In the genomic region with DNA sequence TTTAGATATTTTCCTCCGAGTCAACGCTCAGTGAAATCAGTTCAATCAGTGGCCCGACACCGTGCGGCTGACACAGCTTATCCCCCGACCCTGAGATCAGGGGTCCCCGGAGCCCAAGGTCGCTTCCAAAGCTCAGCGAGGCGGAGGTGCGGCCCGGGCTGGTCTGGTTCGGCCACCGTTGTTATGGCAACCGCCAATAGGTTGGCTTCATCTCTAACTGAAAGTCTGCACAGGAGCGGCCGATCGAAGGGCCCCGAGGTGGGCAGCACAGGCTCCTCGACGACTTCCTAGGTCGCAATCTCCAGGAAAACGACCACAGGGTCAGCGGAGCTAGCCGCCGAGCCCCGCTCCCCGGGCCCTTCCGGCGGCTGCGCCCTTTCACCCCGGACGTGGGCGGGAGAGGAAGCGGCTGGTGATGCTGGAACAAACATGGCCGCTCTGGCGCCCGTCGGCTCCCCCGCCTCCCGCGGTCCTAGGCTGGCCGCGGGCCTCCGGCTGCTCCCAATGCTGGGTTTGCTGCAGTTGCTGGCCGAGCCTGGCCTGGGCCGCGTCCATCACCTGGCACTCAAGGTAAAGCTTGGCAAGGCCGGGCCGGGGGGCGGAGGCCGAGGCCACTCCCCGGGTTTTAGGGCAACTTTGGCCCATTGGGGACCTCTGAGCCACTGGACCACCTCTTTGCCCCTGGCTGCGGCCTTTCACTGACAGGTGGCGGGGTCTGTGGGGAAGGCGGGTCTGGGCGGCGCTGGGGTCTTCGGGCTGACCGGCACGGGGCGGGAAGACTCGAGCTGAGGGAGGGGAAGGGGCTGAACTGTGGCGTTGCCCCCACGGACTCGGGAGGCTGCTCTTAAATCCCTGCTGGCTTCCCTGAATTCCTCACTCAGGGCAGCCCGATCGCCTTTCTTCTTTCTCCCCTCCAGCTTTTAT, we compare ENCODE assay signal across 1 cellular context.
TF ChIP-seq lines count a peak whose summit lies in the region.

TSS of gene GPR107 (plus strand) at position 403 of the 924 bp plus-strand sequence. CDS start at position 430, 27 bp downstream.

TF ChIP-seq in HepG2, 621 proteins besides CTCF, POLR2A, EP300 and RAD21 (continued from another document and continues in another):
- TF ChIP-seq, protein P1, sequence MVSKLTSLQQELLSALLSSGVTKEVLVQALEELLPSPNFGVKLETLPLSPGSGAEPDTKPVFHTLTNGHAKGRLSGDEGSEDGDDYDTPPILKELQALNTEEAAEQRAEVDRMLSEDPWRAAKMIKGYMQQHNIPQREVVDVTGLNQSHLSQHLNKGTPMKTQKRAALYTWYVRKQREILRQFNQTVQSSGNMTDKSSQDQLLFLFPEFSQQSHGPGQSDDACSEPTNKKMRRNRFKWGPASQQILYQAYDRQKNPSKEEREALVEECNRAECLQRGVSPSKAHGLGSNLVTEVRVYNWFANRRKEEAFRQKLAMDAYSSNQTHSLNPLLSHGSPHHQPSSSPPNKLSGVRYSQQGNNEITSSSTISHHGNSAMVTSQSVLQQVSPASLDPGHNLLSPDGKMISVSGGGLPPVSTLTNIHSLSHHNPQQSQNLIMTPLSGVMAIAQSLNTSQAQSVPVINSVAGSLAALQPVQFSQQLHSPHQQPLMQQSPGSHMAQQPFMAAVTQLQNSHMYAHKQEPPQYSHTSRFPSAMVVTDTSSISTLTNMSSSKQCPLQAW (CRISPR knock-in tag; IDR thresholded peaks at IDR 0.05), result peak; percentile 47; the same call in 1 of the 2 replicates
- TF ChIP-seq PRDM4 (CRISPR knock-in tag; IDR thresholded peaks at IDR 0.05; ENCODE audit: borderline replicate concordance), result peak; percentile 88; the same call in 1 of the 2 replicates
- no peak for TF ChIP-seq SETDB1 (CRISPR knock-in tag; IDR thresholded peaks at IDR 0.05; ENCODE audit: borderline replicate concordance)
- TF ChIP-seq DRAP1 (CRISPR knock-in tag; IDR thresholded peaks at IDR 0.05), result no peak
- TF ChIP-seq TCF7L2 (IDR thresholded peaks at IDR 0.05; ENCODE audit: low read depth, low read length), result no peak
- TF ChIP-seq ZFYVE20 (CRISPR knock-in tag; IDR thresholded peaks at IDR 0.05; ENCODE audit: borderline replicate concordance, low read depth), result no peak
- TF ChIP-seq ZNF607 (CRISPR knock-in tag; IDR thresholded peaks at IDR 0.05; ENCODE audit: borderline replicate concordance), result no peak
- TF ChIP-seq KLF16 (CRISPR knock-in tag; IDR thresholded peaks at IDR 0.05), result peak in 1 of 2 experiments; percentile 43; a peak in 1 of 4 replicates
- TF ChIP-seq PRPF4 (IDR thresholded peaks at IDR 0.05; ENCODE audit: low read depth, low read length, poor library complexity, severe bottlenecking), result no peak
- no peak for TF ChIP-seq ZNF260 (CRISPR knock-in tag; IDR thresholded peaks at IDR 0.05; ENCODE audit: borderline replicate concordance, low read depth)
- TF ChIP-seq DNMT3B (CRISPR knock-in tag; conservative IDR thresholded peaks at IDR 0.05), result no peak
- TF ChIP-seq, protein P2, sequence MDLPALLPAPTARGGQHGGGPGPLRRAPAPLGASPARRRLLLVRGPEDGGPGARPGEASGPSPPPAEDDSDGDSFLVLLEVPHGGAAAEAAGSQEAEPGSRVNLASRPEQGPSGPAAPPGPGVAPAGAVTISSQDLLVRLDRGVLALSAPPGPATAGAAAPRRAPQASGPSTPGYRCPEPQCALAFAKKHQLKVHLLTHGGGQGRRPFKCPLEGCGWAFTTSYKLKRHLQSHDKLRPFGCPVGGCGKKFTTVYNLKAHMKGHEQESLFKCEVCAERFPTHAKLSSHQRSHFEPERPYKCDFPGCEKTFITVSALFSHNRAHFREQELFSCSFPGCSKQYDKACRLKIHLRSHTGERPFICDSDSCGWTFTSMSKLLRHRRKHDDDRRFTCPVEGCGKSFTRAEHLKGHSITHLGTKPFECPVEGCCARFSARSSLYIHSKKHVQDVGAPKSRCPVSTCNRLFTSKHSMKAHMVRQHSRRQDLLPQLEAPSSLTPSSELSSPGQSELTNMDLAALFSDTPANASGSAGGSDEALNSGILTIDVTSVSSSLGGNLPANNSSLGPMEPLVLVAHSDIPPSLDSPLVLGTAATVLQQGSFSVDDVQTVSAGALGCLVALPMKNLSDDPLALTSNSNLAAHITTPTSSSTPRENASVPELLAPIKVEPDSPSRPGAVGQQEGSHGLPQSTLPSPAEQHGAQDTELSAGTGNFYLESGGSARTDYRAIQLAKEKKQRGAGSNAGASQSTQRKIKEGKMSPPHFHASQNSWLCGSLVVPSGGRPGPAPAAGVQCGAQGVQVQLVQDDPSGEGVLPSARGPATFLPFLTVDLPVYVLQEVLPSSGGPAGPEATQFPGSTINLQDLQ (CRISPR knock-in tag; IDR thresholded peaks at IDR 0.05), result no peak
- TF ChIP-seq, protein P3, sequence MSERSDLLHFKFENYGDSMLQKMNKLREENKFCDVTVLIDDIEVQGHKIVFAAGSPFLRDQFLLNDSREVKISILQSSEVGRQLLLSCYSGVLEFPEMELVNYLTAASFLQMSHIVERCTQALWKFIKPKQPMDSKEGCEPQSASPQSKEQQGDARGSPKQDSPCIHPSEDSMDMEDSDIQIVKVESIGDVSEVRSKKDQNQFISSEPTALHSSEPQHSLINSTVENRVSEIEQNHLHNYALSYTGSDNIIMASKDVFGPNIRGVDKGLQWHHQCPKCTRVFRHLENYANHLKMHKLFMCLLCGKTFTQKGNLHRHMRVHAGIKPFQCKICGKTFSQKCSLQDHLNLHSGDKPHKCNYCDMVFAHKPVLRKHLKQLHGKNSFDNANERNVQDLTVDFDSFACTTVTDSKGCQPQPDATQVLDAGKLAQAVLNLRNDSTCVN (CRISPR knock-in tag; IDR thresholded peaks at IDR 0.05; ENCODE audit: borderline replicate concordance), result no peak
- TF ChIP-seq ATF7 (IDR thresholded peaks at IDR 0.05), result no peak
- no peak for TF ChIP-seq ATF7 (CRISPR knock-in tag; IDR thresholded peaks at IDR 0.05)
- no peak for TF ChIP-seq ZNF282 (IDR thresholded peaks at IDR 0.05; ENCODE audit: partially characterized antibody)
- TF ChIP-seq ZNF776 (CRISPR knock-in tag; IDR thresholded peaks at IDR 0.05), result peak; percentile 52
- peak; percentile 66; the same call in 1 of the 2 replicates for TF ChIP-seq BRD4 (CRISPR knock-in tag; IDR thresholded peaks at IDR 0.05)
- 0 out of 2 replicates have a peak, but pooled peaks have one; percentile 65 for TF ChIP-seq HIVEP1 (CRISPR knock-in tag; IDR thresholded peaks at IDR 0.05)
- no peak for TF ChIP-seq SIX1 (CRISPR knock-in tag; IDR thresholded peaks at IDR 0.05; ENCODE audit: borderline replicate concordance)
- no peak for TF ChIP-seq TCF7 (IDR thresholded peaks at IDR 0.05; ENCODE audit: low read depth)
- 0 out of 2 replicates have a peak, but pooled peaks have one; percentile 57 for TF ChIP-seq ZNF17 (CRISPR knock-in tag; IDR thresholded peaks at IDR 0.05)
- TF ChIP-seq CHD2 (IDR thresholded peaks at IDR 0.05; ENCODE audit: low read depth, low read length), result no peak
- peak; percentile 20; the same call in 1 of the 2 replicates for TF ChIP-seq PITX1 (CRISPR knock-in tag; IDR thresholded peaks at IDR 0.05)
- peak; percentile 69 for TF ChIP-seq SRSF1 (optimal IDR thresholded peaks at IDR 0.05; ENCODE audit: low read depth, low read length)
- TF ChIP-seq, protein P4, sequence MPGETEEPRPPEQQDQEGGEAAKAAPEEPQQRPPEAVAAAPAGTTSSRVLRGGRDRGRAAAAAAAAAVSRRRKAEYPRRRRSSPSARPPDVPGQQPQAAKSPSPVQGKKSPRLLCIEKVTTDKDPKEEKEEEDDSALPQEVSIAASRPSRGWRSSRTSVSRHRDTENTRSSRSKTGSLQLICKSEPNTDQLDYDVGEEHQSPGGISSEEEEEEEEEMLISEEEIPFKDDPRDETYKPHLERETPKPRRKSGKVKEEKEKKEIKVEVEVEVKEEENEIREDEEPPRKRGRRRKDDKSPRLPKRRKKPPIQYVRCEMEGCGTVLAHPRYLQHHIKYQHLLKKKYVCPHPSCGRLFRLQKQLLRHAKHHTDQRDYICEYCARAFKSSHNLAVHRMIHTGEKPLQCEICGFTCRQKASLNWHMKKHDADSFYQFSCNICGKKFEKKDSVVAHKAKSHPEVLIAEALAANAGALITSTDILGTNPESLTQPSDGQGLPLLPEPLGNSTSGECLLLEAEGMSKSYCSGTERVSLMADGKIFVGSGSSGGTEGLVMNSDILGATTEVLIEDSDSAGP (CRISPR knock-in tag; IDR thresholded peaks at IDR 0.05; ENCODE audit: borderline replicate concordance), result peak; percentile 85
- TF ChIP-seq, protein P5, sequence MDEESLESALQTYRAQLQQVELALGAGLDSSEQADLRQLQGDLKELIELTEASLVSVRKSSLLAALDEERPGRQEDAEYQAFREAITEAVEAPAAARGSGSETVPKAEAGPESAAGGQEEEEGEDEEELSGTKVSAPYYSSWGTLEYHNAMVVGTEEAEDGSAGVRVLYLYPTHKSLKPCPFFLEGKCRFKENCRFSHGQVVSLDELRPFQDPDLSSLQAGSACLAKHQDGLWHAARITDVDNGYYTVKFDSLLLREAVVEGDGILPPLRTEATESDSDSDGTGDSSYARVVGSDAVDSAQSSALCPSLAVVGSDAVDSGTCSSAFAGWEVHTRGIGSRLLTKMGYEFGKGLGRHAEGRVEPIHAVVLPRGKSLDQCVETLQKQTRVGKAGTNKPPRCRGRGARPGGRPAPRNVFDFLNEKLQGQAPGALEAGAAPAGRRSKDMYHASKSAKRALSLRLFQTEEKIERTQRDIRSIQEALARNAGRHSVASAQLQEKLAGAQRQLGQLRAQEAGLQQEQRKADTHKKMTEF (CRISPR knock-in tag; IDR thresholded peaks at IDR 0.05), result peak; percentile 67; the same call in 1 of the 2 replicates
- no peak for TF ChIP-seq MIXL1 (CRISPR knock-in tag; IDR thresholded peaks at IDR 0.05)
- TF ChIP-seq SAP130 (CRISPR knock-in tag; IDR thresholded peaks at IDR 0.05; ENCODE audit: low read depth), result peak; percentile 85
- TF ChIP-seq ZNF326 (CRISPR knock-in tag; IDR thresholded peaks at IDR 0.05; ENCODE audit: borderline replicate concordance), result no peak
- no peak for TF ChIP-seq FOXK2 (IDR thresholded peaks at IDR 0.05)
- TF ChIP-seq U2AF1 (optimal IDR thresholded peaks at IDR 0.05; ENCODE audit: low read depth, low read length), result no peak
- no peak; the same call in 1 of the 2 replicates for TF ChIP-seq ZBTB25 (CRISPR knock-in tag; IDR thresholded peaks at IDR 0.05)
- TF ChIP-seq BRCA1 (CRISPR knock-in tag; IDR thresholded peaks at IDR 0.05), result no peak
- TF ChIP-seq ZNF350 (CRISPR knock-in tag; IDR thresholded peaks at IDR 0.05; ENCODE audit: borderline replicate concordance, low read depth), result peak; percentile 81; the same call in 1 of the 2 replicates
- peak; percentile 65 for TF ChIP-seq TSC22D2 (CRISPR knock-in tag; IDR thresholded peaks at IDR 0.05; ENCODE audit: borderline replicate concordance)
